In the genomic region with DNA sequence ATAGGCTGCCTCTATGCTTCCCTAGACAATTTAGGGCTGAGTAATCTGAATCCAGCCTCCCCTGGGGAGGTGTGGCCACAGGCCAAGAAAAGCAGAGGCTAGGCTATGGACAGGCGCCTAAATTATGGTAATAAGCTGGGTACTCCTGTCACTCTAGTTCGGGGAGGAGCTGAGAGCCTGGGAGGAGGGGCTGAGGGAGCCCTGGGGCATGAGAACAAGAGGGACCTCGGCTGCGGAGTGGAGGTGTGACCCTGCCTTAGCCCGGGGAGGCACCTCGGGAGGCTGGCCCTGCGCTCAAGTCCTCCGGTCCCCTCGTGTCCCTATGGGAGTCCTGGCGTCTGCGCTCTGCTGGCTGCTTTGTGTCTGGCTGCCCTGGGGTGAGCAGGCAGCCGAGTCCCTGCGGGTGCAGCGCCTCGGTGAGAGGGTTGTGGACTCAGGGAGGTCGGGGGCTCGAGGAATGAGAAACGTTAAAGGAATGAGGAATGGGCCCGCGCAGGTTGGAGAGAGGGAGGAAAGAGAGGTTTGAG, we compare ENCODE assay signal across 2 cellular contexts.
TF ChIP-seq lines count a peak whose summit lies in the region.

A gene with protein sequence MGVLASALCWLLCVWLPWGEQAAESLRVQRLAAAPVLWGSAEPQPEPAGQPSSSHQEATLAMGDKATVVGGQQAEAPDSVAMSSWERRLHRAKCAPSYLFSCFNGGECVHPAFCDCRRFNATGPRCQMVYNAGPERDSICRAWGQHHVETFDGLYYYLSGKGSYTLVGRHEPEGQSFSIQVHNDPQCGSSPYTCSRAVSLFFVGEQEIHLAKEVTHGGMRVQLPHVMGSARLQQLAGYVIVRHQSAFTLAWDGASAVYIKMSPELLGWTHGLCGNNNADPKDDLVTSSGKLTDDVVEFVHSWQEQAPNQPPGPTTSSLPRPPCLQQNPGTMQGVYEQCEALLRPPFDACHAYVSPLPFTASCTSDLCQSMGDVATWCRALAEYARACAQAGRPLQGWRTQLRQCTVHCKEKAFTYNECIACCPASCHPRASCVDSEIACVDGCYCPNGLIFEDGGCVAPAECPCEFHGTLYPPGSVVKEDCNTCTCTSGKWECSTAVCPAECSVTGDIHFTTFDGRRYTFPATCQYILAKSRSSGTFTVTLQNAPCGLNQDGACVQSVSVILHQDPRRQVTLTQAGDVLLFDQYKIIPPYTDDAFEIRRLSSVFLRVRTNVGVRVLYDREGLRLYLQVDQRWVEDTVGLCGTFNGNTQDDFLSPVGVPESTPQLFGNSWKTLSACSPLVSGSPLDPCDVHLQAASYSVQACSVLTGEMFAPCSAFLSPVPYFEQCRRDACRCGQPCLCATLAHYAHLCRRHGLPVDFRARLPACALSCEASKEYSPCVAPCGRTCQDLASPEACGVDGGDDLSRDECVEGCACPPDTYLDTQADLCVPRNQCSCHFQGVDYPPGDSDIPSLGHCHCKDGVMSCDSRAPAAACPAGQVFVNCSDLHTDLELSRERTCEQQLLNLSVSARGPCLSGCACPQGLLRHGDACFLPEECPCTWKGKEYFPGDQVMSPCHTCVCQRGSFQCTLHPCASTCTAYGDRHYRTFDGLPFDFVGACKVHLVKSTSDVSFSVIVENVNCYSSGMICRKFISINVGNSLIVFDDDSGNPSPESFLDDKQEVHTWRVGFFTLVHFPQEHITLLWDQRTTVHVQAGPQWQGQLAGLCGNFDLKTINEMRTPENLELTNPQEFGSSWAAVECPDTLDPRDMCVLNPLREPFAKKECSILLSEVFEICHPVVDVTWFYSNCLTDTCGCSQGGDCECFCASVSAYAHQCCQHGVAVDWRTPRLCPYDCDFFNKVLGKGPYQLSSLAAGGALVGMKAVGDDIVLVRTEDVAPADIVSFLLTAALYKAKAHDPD (N-terminal part only) (plus strand): TSS at position 209 of the 527 bp plus-strand sequence. CDS start 114 bp downstream, at position 323.

TF ChIP-seq in GM23338, 12 proteins besides CTCF, POLR2A, EP300 and RAD21:
- TF ChIP-seq ZNF114 (CRISPR knock-in tag; IDR thresholded peaks at IDR 0.05): no peak
- peak; percentile 65 for TF ChIP-seq POLR2AphosphoS5 (IDR thresholded peaks at IDR 0.05; ENCODE audit: low read depth)

TF ChIP-seq in K562, 482 proteins besides CTCF, POLR2A, EP300 and RAD21:
- TF ChIP-seq, protein P1, sequence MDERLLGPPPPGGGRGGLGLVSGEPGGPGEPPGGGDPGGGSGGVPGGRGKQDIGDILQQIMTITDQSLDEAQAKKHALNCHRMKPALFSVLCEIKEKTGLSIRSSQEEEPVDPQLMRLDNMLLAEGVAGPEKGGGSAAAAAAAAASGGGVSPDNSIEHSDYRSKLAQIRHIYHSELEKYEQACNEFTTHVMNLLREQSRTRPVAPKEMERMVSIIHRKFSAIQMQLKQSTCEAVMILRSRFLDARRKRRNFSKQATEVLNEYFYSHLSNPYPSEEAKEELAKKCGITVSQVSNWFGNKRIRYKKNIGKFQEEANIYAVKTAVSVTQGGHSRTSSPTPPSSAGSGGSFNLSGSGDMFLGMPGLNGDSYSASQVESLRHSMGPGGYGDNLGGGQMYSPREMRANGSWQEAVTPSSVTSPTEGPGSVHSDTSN (CRISPR knock-in tag; IDR thresholded peaks at IDR 0.05; ENCODE audit: low read depth): peak; percentile 10; the same call in 1 of the 2 replicates
- TF ChIP-seq, protein P1 (tag; conservative IDR thresholded peaks at IDR 0.05; ENCODE audit: low read depth): 0 out of 2 replicates have a peak, but pooled peaks have one; percentile 21
- TF ChIP-seq, protein P2, sequence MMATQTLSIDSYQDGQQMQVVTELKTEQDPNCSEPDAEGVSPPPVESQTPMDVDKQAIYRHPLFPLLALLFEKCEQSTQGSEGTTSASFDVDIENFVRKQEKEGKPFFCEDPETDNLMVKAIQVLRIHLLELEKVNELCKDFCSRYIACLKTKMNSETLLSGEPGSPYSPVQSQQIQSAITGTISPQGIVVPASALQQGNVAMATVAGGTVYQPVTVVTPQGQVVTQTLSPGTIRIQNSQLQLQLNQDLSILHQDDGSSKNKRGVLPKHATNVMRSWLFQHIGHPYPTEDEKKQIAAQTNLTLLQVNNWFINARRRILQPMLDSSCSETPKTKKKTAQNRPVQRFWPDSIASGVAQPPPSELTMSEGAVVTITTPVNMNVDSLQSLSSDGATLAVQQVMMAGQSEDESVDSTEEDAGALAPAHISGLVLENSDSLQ (IDR thresholded peaks at IDR 0.05): peak; percentile 84
- no peak for TF ChIP-seq CHCHD3 (CRISPR knock-in tag; IDR thresholded peaks at IDR 0.05)
